In genomic region chr12:93622485-93622884, GRCh38 we compare ENCODE assay signal across 16 cellular contexts. TPM values are rescaled to one million over a fixed set of nuclear protein-coding genes. Genes with fewer than 3 reads are reported as not detected.
A peak's percentile ranks its signal among the peaks of the same experiment; 100 is the strongest.
DNase-seq lines count a peak whose midpoint lies in the region; ATAC-seq, FAIRE-seq and TF ChIP-seq lines count a peak whose summit lies in the region.
"Had no signal": no experiment of that assay in that cellular context is flagged by ENCODE, and none has a peak within 500 bp of the region (broad histone marks: within the 10 kb centered on the region; RNA-seq: fewer than 3 reads in every experiment).

No MANE protein-coding gene starts in this region.

- H3K27ac ChIP-seq in SK-N-SH (ENCODE audit: low read depth in 2 of 2, low read length in 1 of 2) (peak overlapping the region in 1 of 2 experiments; percentile 68; a peak in 2 of 4 replicates), thoracic aorta (peak overlapping the region; percentile 13 to 73)
- H3K27ac ChIP-seq: adrenal gland, C4-2B, foreskin keratinocyte, prostate gland had no signal

- CTCF ChIA-PET in SK-N-SH (lab: Yijun Ruan, JAX): interaction anchor here (1.4 kb wide), 1 partner anchor 8 kb away, joined by 3 read pairs; no protein-coding TSS in a partner anchor

- H3F3A ChIP-seq in SK-N-SH (replicated peaks; ENCODE audit: insufficient read depth): peaks cover 26% of the 10 kb centered on the region

- WGBS in SK-N-SH (ENCODE audit: low lambda C conversion rate): 88% methylated on average over 2 of the region's 2 CpGs

- no peaks in the 10 kb centered on the region for H3K9me2 ChIP-seq in SK-N-SH

- H3K79me2 ChIP-seq in SK-N-SH (ENCODE audit: insufficient read depth): no peaks in the 10 kb centered on the region

- TF ChIP-seq EP300 in SK-N-SH (IDR thresholded peaks at IDR 0.05; ENCODE audit: borderline replicate concordance in 1 of 2, low read depth in 1 of 2, low read length in 1 of 2): no peak

- no peak overlapping the region for H3K9ac ChIP-seq in SK-N-SH

- H3K36me3 ChIP-seq in SK-N-SH (replicated peaks in 1 of 2; ENCODE audit: control insufficient read depth in 1 of 2, insufficient read depth in 2 of 2, low read length in 1 of 2) (no peaks in the 10 kb centered on the region), thoracic aorta (no peaks in the 10 kb centered on the region)
- H3K36me3 ChIP-seq: adrenal gland, prostate gland had no signal

- peak; percentile 38 for FAIRE-seq in GM12892 (lab: Jason Lieb, UNC)

- no peaks in the 10 kb centered on the region for H3K27me3 ChIP-seq in SK-N-SH (ENCODE audit: insufficient read depth)
- no peaks in the 10 kb centered on the region for H3K27me3 ChIP-seq in thoracic aorta (replicated peaks; ENCODE audit: insufficient read depth)
- H3K27me3 ChIP-seq: adrenal gland, foreskin keratinocyte had no signal

- no peak overlapping the region for H3K4me3 ChIP-seq in SK-N-SH (ENCODE audit: low read depth in 2 of 2, low read length in 1 of 2)
- H3K4me3 ChIP-seq in fibroblast of mammary gland (ENCODE audit: control insufficient read depth, low read depth, low read length): no peak overlapping the region
- H3K4me3 ChIP-seq in thoracic aorta: no peak overlapping the region
- H3K4me3 ChIP-seq: adrenal gland, coronary artery, prostate gland had no signal

- H3K4me2 ChIP-seq in SK-N-SH: 0 out of 2 replicates have a peak overlapping the region, but pooled peaks have one; percentile 31

- ATAC-seq in thoracic aorta (ENCODE audit: insufficient number of reproducible peaks, low FRiP score, low read depth): peak; percentile 63
- no peak for ATAC-seq in HG03135 (IDR thresholded peaks at IDR 0.05; ENCODE audit: unreplicated experiment)
- ATAC-seq: foreskin keratinocyte; natural killer cell; stimulated activated naive CD8-positive, alpha-beta T cell treated with anti-CD3 and anti-CD28 coated beads, Interleukin-15, amount 100 ng/mL, for 72 hours had no signal

- TF ChIP-seq RAD21 in SK-N-SH (IDR thresholded peaks at IDR 0.05; ENCODE audit: low read length): no peak

- DNase-seq in GM12892 (ENCODE audit: insufficient read length) (no peak), SK-N-SH (no peak), fibroblast of mammary gland (ENCODE audit: low read depth) (peak; percentile 84), thoracic aorta (ENCODE audit: low spot score) (no peak), cortex of kidney (lab: John Stamatoyannopoulos, UW) (no peak)
- DNase-seq in stimulated activated CD4-positive, alpha-beta T cell treated with anti-CD3 and anti-CD28 coated beads, Interleukin-12 subunit alpha, Interleukin-12 subunit beta, amount 100 ng/mL, for 4 hours: no peak
- DNase-seq: activated CD4-positive, alpha-beta T cell treated with anti-CD3 and anti-CD28 coated beads, Interleukin-2, amount 50 U/mL, for 48 hours; activated T-cell treated with anti-CD3 and anti-CD28 coated beads, Interleukin-2, amount 50 U/mL, for 24 hours; adrenal gland; foreskin keratinocyte; natural killer cell; stimulated activated naive CD8-positive, alpha-beta T cell treated with anti-CD3 and anti-CD28 coated beads, Interleukin-15, amount 100 ng/mL, for 72 hours had no signal

- peaks cover 0 to 20% of the 10 kb centered on the region in 2 experiments; a peak in 2 of 4 replicates for H3K4me1 ChIP-seq in SK-N-SH (ENCODE audit: control insufficient read depth in 1 of 2, insufficient read depth in 2 of 2, low read depth in 1 of 2, low read length in 1 of 2)
- peaks cover 13 to 18% of the 10 kb centered on the region in 2 donors for H3K4me1 ChIP-seq in thoracic aorta (ENCODE audit: control insufficient read depth in 1 of 2, low read depth in 2 of 2)
- H3K4me1 ChIP-seq: foreskin keratinocyte, prostate gland had no signal

- POLR2A ChIA-PET in SK-N-SH (lab: Yijun Ruan, JAX): no interaction called here

- no peaks in the 10 kb centered on the region for H4K20me1 ChIP-seq in SK-N-SH (ENCODE audit: insufficient read depth)

- no peak for TF ChIP-seq CTCF in SK-N-SH (IDR thresholded peaks at IDR 0.05)
- no peak for TF ChIP-seq CTCF in fibroblast of mammary gland (conservative IDR thresholded peaks at IDR 0.05; ENCODE audit: control insufficient read depth, insufficient read depth, low read depth, low read length)
- no peak for TF ChIP-seq CTCF in thoracic aorta (IDR thresholded peaks at IDR 0.05)

- H2AFZ ChIP-seq in SK-N-SH (ENCODE audit: low read depth): peak overlapping the region; percentile 40; the same call in 1 of the 2 replicates

- no peaks in the 10 kb centered on the region for H3K9me3 ChIP-seq in SK-N-SH
- no peaks in the 10 kb centered on the region for H3K9me3 ChIP-seq in thoracic aorta
- H3K9me3 ChIP-seq: adrenal gland, prostate gland had no signal

- TF ChIP-seq POLR2A in GM12892 (IDR thresholded peaks at IDR 0.05; ENCODE audit: low read depth, low read length): no peak

TF ChIP-seq in SK-N-SH, 30 proteins besides CTCF, POLR2A, EP300 and RAD21:
- no peak for TF ChIP-seq CHD2 (IDR thresholded peaks at IDR 0.05; ENCODE audit: low read length, partially characterized antibody)
- TF ChIP-seq MEF2A (IDR thresholded peaks at IDR 0.05; ENCODE audit: borderline replicate concordance, low read depth): no peak
- TF ChIP-seq RCOR1 (IDR thresholded peaks at IDR 0.05; ENCODE audit: low read length): no peak
- no peak for TF ChIP-seq REST (IDR thresholded peaks at IDR 0.05; ENCODE audit: low read depth, low read length)
- TF ChIP-seq GABPA (IDR thresholded peaks at IDR 0.05; ENCODE audit: low read depth): no peak
- no peak for TF ChIP-seq IRF3 (IDR thresholded peaks at IDR 0.05; ENCODE audit: low read depth, low read length)
- no peak for TF ChIP-seq ELF1 (IDR thresholded peaks at IDR 0.05)
- no peak for TF ChIP-seq MXI1 (IDR thresholded peaks at IDR 0.05; ENCODE audit: low read depth, low read length)
- TF ChIP-seq SIN3A (IDR thresholded peaks at IDR 0.05; ENCODE audit: borderline replicate concordance, low read depth, low read length): no peak
- no peak for TF ChIP-seq POLR2AphosphoS5 (IDR thresholded peaks at IDR 0.05; ENCODE audit: low read depth, low read length)
- TF ChIP-seq EZH2phosphoT487 (IDR thresholded peaks at IDR 0.05; ENCODE audit: borderline replicate concordance, low read depth): no peak
- TF ChIP-seq JUND (IDR thresholded peaks at IDR 0.05): no peak
- TF ChIP-seq RFX5 (IDR thresholded peaks at IDR 0.05; ENCODE audit: low read length): no peak

RNA-seq across cellular contexts. Expression of gene SOCS2, which starts 50.0 kb away (rescaled TPM):
- 7.1 TPM for polyA plus RNA-seq in GM12892 (2012; ENCODE audit: missing spikeins)
- polyA plus RNA-seq in SK-N-SH (2012; rRNA removed): 24.1 and 24.8 TPM in 2 replicates
- 20.5 and 22.0 TPM in 2 replicates for polyA plus RNA-seq in SK-N-SH (2012; cell fraction: cytosol; rRNA removed)
- polyA plus RNA-seq in SK-N-SH (2012; cell fraction: nucleus; rRNA removed): 50.8 and 66.2 TPM in 2 replicates
- total RNA-seq in thoracic aorta: 10 to 100 TPM; 51.4 to 56.3 TPM

RNA-seq across cellular contexts. Expression of gene CRADD, which starts 54.7 kb away (rescaled TPM):
- 7.8 TPM for polyA plus RNA-seq in GM12892 (2012; ENCODE audit: missing spikeins)
- 13.6 and 16.7 TPM in 2 replicates for polyA plus RNA-seq in SK-N-SH (2012; rRNA removed)
- polyA plus RNA-seq in SK-N-SH (2012; cell fraction: cytosol; rRNA removed): 14.4 and 17.0 TPM in 2 replicates
- polyA plus RNA-seq in SK-N-SH (2012; cell fraction: nucleus; rRNA removed): 7.7 and 9.2 TPM in 2 replicates
- total RNA-seq in thoracic aorta: 10 to 100 TPM; 33.0 to 57.9 TPM
